In the genomic region with DNA sequence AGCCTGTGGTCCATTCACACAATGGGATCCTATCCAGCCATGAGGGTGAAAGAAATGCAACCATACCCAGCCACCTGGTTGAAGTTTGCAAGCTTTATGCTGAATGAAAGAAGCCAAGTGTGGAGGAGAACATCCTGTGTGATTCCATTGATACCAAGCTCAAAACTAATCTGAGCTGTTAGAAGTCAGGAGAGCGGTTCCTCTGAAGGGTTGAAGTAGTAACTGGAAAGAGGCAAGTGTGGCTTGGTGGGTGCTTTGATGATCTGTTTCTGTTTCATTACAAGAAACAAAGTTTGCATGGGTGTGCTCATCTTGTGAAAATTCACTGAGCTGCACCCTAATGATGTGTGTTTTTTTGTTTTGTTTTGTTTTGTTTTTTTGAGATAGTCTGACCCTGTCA, we compare ENCODE assay signal across 20 cellular contexts.
"Had no signal": no experiment of that assay in that cellular context is flagged by ENCODE, and none has a peak within 500 bp of the region (broad histone marks: within the 10 kb centered on the region; RNA-seq: fewer than 3 reads in every experiment).

No MANE protein-coding gene starts in this region.

- H3K27ac Mint-ChIP-seq: IgD-negative memory B cell had no signal

- DNase-seq: KBM-7, MV-4-11, NCI-H1092, NCI-H1105 treated with DMSO at 0.1 percent for 48 hours, NCI-H1417 treated with DMSO at 0.1 percent for 48 hours, NCI-H146, NCI-H1694 treated with DMSO at 0.1 percent for 48 hours, NCI-H1930, NCI-H2081, NCI-H2107, NCI-H2227 treated with DMSO at 0.1 percent for 48 hours, NCI-H524, NCI-H526 treated with DMSO at 0.1 percent for 48 hours, NCI-H748 treated with DMSO at 0.1 percent for 48 hours, Right ventricle myocardium superior, RPMI8226, SIG-M5 had no signal

- H3K27ac ChIP-seq: SJSA1, SK-N-MC had no signal

- H3K9me3 ChIP-seq: SJSA1 had no signal

- H3K36me3 Mint-ChIP-seq: IgD-negative memory B cell had no signal

- H3K27me3 ChIP-seq: SJSA1 had no signal

- H3K36me3 ChIP-seq: SJSA1 had no signal

- H3K4me3 Mint-ChIP-seq: IgD-negative memory B cell had no signal

- H3K4me1 Mint-ChIP-seq: IgD-negative memory B cell had no signal

- H3K4me1 ChIP-seq: SJSA1 had no signal

- H3K4me3 ChIP-seq: SJSA1, SK-N-MC had no signal
